Comparison of ENCODE assay signal across 1 cellular context in the genomic region with DNA sequence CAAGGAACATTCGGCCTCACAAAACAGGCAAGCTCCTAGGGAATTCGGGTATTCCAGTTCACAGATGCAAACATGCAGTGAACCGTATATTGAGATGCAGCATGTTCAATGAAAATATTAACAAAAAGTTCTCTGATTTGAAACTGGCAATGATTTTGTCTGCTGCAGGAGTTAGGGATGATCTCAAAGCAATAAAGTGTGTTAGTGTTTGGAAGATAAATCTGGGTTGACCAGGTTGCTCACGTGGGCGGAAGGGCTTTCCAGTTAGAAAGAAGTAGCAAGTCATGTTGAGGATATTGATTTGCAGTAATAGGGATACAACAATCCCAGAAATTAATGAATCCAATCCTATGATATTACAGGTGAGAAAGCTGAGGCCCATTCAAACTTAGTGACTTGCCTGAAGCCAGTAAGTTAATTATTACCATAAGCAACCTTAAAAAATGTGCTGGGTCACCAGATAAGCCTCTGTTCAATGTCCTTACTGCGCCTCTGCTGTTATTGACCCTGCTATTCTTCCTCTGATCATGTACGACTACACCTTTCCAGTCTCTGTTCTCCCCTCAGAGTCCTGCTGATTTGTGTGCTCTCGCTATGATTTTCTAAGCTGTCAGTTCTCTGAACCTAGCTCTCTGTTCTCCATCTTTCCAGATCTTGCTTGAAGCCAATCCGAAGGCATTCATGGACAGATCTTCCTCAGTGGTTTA.
TF ChIP-seq lines count a peak whose summit lies in the region.

No MANE protein-coding gene starts in this region.

TF ChIP-seq in H1, 55 proteins besides CTCF, POLR2A, EP300 and RAD21:
- TF ChIP-seq JUND (IDR thresholded peaks at IDR 0.05; ENCODE audit: low read length), result no peak
- TF ChIP-seq GTF2F1 (IDR thresholded peaks at IDR 0.05; ENCODE audit: borderline replicate concordance, low read depth, low read length), result no peak
- TF ChIP-seq, protein P1, sequence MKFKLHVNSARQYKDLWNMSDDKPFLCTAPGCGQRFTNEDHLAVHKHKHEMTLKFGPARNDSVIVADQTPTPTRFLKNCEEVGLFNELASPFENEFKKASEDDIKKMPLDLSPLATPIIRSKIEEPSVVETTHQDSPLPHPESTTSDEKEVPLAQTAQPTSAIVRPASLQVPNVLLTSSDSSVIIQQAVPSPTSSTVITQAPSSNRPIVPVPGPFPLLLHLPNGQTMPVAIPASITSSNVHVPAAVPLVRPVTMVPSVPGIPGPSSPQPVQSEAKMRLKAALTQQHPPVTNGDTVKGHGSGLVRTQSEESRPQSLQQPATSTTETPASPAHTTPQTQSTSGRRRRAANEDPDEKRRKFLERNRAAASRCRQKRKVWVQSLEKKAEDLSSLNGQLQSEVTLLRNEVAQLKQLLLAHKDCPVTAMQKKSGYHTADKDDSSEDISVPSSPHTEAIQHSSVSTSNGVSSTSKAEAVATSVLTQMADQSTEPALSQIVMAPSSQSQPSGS (IDR thresholded peaks at IDR 0.05; ENCODE audit: low read length), result no peak
- no peak for TF ChIP-seq RXRA (IDR thresholded peaks at IDR 0.05; ENCODE audit: insufficient read depth, low read depth, low read length)
- no peak for TF ChIP-seq CREB1 (IDR thresholded peaks at IDR 0.05)
